In genomic region chr1:172343246-172344099, GRCh38 we compare ENCODE assay signal across 9 cellular contexts.
A peak's percentile ranks its signal among the peaks of the same experiment; 100 is the strongest.
DNase-seq lines count a peak whose midpoint lies in the region; ATAC-seq and TF ChIP-seq lines count a peak whose summit lies in the region.
"Had no signal": no experiment of that assay in that cellular context is flagged by ENCODE, and none has a peak within 500 bp of the region (broad histone marks: within the 10 kb centered on the region; RNA-seq: fewer than 3 reads in every experiment).

No MANE protein-coding gene starts in this region.

- H3K4me3 ChIP-seq in RWPE2 (ENCODE audit: severe bottlenecking) (no peak overlapping the region), stomach (no peak overlapping the region)

- H3K27ac ChIP-seq in RWPE2 (ENCODE audit: poor library complexity, severe bottlenecking): peak overlapping the region; percentile 74
- H3K27ac ChIP-seq in stomach: peak overlapping the region in 3 of 5 donors; percentile 28 to 55 (median 44)

- DNase-seq in activated CD4-positive, alpha-beta T cell treated with anti-CD3 and anti-CD28 coated beads, Interleukin-2, amount 10 ng/mL, durations not matched to agents 24 days and 14 days: no peak
- DNase-seq in activated CD4-positive, alpha-beta T cell treated with anti-CD3 and anti-CD28 coated beads for 1 hour: no peak
- DNase-seq in RWPE2 (ENCODE audit: low spot score) (no peak), fibroblast of the conjunctiva (ENCODE audit: low read depth) (peak; percentile 88), stomach (no peak), GM19240 (ENCODE audit: insufficient read length, low spot score) (no peak)
- DNase-seq: DND-41 had no signal

- no peaks in the 10 kb centered on the region for H3K27me3 Mint-ChIP-seq in activated CD4-positive, alpha-beta T cell treated with anti-CD3 and anti-CD28 coated beads, Interleukin-2, amount 10 ng/mL, durations not matched to agents 24 days and 14 days

- H3K36me3 ChIP-seq in RWPE2 (ENCODE audit: low read depth): no peaks in the 10 kb centered on the region
- no peaks in the 10 kb centered on the region for H3K36me3 ChIP-seq in stomach

- no peak for TF ChIP-seq POLR2A in stomach (IDR thresholded peaks at IDR 0.05)

- peaks cover 30% of the 10 kb centered on the region for H3K9me3 Mint-ChIP-seq in activated CD4-positive, alpha-beta T cell treated with anti-CD3 and anti-CD28 coated beads, Interleukin-2, amount 10 ng/mL, durations not matched to agents 24 days and 14 days

- intact Hi-C loops in activated CD4-positive, alpha-beta T cell treated with anti-CD3 and anti-CD28 coated beads, Interleukin-2, amount 10 ng/mL, durations not matched to agents 24 days and 14 days (cut with micrococcal nuclease): loop anchor here (1.0 kb wide), 2 partner anchors 15 to 162 kb away; no protein-coding TSS in a partner anchor
- intact Hi-C loops in stomach (cut with DNase I; ENCODE audit: low total_unique reads): no loop called here

- peak overlapping the region; percentile 47 for H3K4me3 Mint-ChIP-seq in activated CD4-positive, alpha-beta T cell treated with anti-CD3 and anti-CD28 coated beads, Interleukin-2, amount 10 ng/mL, durations not matched to agents 24 days and 14 days

- H3K36me3 Mint-ChIP-seq in activated CD4-positive, alpha-beta T cell treated with anti-CD3 and anti-CD28 coated beads, Interleukin-2, amount 10 ng/mL, durations not matched to agents 24 days and 14 days (ENCODE audit: low read depth): peaks cover 11% of the 10 kb centered on the region

- H3K4me1 Mint-ChIP-seq in activated CD4-positive, alpha-beta T cell treated with anti-CD3 and anti-CD28 coated beads, Interleukin-2, amount 10 ng/mL, durations not matched to agents 24 days and 14 days: peaks cover 43% of the 10 kb centered on the region

- 40 to 56% (median 50%) methylated on average over 10 of the region's 10 CpGs for WGBS in stomach, 5 donors

- H3K4me1 ChIP-seq in RWPE2 (ENCODE audit: insufficient read depth, poor library complexity, severe bottlenecking) (peaks cover 22% of the 10 kb centered on the region), stomach (peaks cover 0 to 22% (median 7%) of the 10 kb centered on the region in 4 donors)

- H3K27ac Mint-ChIP-seq in activated CD4-positive, alpha-beta T cell treated with anti-CD3 and anti-CD28 coated beads, Interleukin-2, amount 10 ng/mL, durations not matched to agents 24 days and 14 days: peak overlapping the region; percentile 12

- ATAC-seq in RWPE2 (ENCODE audit: low read depth) (peak; percentile 80), HG02973 (IDR thresholded peaks at IDR 0.05; ENCODE audit: unreplicated experiment) (no peak), GM21526 (IDR thresholded peaks at IDR 0.05; ENCODE audit: low FRiP score, unreplicated experiment) (no peak)

- TF ChIP-seq CTCF in RWPE2 (IDR thresholded peaks at IDR 0.05; ENCODE audit: poor library complexity, severe bottlenecking) (no peak), stomach (IDR thresholded peaks at IDR 0.05) (no peak)

- H3K27me3 ChIP-seq in RWPE2 (ENCODE audit: insufficient read depth, poor library complexity, severe bottlenecking) (no peaks in the 10 kb centered on the region), stomach (no peaks in the 10 kb centered on the region)

- no peak for TF ChIP-seq EP300 in stomach (IDR thresholded peaks at IDR 0.05)

- no peaks in the 10 kb centered on the region for H3K9me3 ChIP-seq in RWPE2 (ENCODE audit: severe bottlenecking)
- peaks cover 0 to 7% (median 0%) of the 10 kb centered on the region in 4 donors for H3K9me3 ChIP-seq in stomach
